Comparison of ENCODE assay signal across 11 cellular contexts in genomic region chr1:229092377-229093257, GRCh38.
DNase-seq lines count a peak whose midpoint lies in the region; ATAC-seq and TF ChIP-seq lines count a peak whose summit lies in the region.
"Had no signal": no experiment of that assay in that cellular context is flagged by ENCODE, and none has a peak within 500 bp of the region (broad histone marks: within the 10 kb centered on the region; RNA-seq: fewer than 3 reads in every experiment).

No MANE protein-coding gene starts in this region.

- ATAC-seq in body of pancreas (no peak), naive B cell (ENCODE audit: low read depth in 2 of 2) (peak in 1 of 2 donors; percentile 46), HG03097 (IDR thresholded peaks at IDR 0.05; ENCODE audit: low FRiP score, unreplicated experiment) (no peak)

- no peak for DNase-seq in breast epithelium (ENCODE audit: low spot score in 2 of 2)
- no peak for DNase-seq in MCF 10A (ENCODE audit: unreplicated experiment)
- DNase-seq in body of pancreas: no peak
- DNase-seq in naive B cell: no peak
- no peak for DNase-seq in NCI-H146 (lab: John Stamatoyannopoulos, UW)
- no peak for DNase-seq in AG08396 (ENCODE audit: low spot score)
- DNase-seq in KBM-7: no peak
- DNase-seq: activated CD4-positive, alpha-beta T cell treated with anti-CD3 and anti-CD28 coated beads for 1 hour; activated naive CD8-positive, alpha-beta T cell treated with anti-CD3 and anti-CD28 coated beads for 36 hours had no signal

- in situ Hi-C loops in KBM-7 (cut with MboI; ENCODE audit: low pct_unique_long_range_greater_than_20kb, low sequenced_read_pairs): no loop called here

- H3K9me3 Mint-ChIP-seq in MCF 10A (ENCODE audit: unreplicated experiment) (no peaks in the 10 kb centered on the region), naive B cell (peaks cover 0 to 3% (median 0%) of the 10 kb centered on the region in 7 donors)
- H3K9me3 Mint-ChIP-seq: activated naive CD8-positive, alpha-beta T cell treated with anti-CD3 and anti-CD28 coated beads for 36 hours had no signal

- H3K27me3 Mint-ChIP-seq in MCF 10A (ENCODE audit: insufficient read depth, unreplicated experiment): peaks cover 34% of the 10 kb centered on the region
- no peaks in the 10 kb centered on the region for H3K27me3 Mint-ChIP-seq in naive B cell
- H3K27me3 Mint-ChIP-seq: activated naive CD8-positive, alpha-beta T cell treated with anti-CD3 and anti-CD28 coated beads for 36 hours had no signal

- H3K4me1 Mint-ChIP-seq in MCF 10A (ENCODE audit: insufficient read depth, unreplicated experiment) (no peaks in the 10 kb centered on the region), naive B cell (peaks cover 9 to 17% (median 13%) of the 10 kb centered on the region in 3 donors)

- H3K4me3 Mint-ChIP-seq in MCF 10A (ENCODE audit: unreplicated experiment) (no peak overlapping the region), naive B cell (peak overlapping the region in 6 of 8 donors; percentile 12 to 74 (median 48))
- H3K4me3 Mint-ChIP-seq: activated naive CD8-positive, alpha-beta T cell treated with anti-CD3 and anti-CD28 coated beads for 36 hours had no signal

- H3K4me1 ChIP-seq in breast epithelium (peaks cover 8 to 26% of the 10 kb centered on the region in 2 donors), body of pancreas (peaks cover 40% of the 10 kb centered on the region)

- H3K27me3 ChIP-seq in breast epithelium: no peaks in the 10 kb centered on the region
- no peaks in the 10 kb centered on the region for H3K27me3 ChIP-seq in body of pancreas

- WGBS in body of pancreas, 2 donors: 73 to 78% methylated on average over 7 to 8 of the region's 8 CpGs

- POLR2A ChIA-PET in MCF 10A (lab: Yijun Ruan, JAX): interaction anchor here (0.5 to 2.2 kb wide), 6 partner anchors 10 to 141 kb away, joined by 3 to 7 read pairs (median 3); no protein-coding TSS in a partner anchor

- H3K27ac ChIP-seq in breast epithelium (peak overlapping the region; percentile 87 to 88), body of pancreas (peak overlapping the region; percentile 72 to 90 (median 82))
- H3K27ac ChIP-seq: KMS-11 had no signal

- no TSS peak for BruUV-seq in MCF 10A (replicated peaks; lab: Mats Ljungman, UMichigan)

- TF ChIP-seq POLR2A in breast epithelium (IDR thresholded peaks at IDR 0.05) (no peak), body of pancreas (IDR thresholded peaks at IDR 0.05) (no peak)

- H3K9me3 ChIP-seq in breast epithelium: no peaks in the 10 kb centered on the region
- no peaks in the 10 kb centered on the region for H3K9me3 ChIP-seq in body of pancreas

- no peak overlapping the region for H3K27ac Mint-ChIP-seq in MCF 10A (ENCODE audit: low read depth, unreplicated experiment)
- H3K27ac Mint-ChIP-seq in naive B cell: peak overlapping the region in 4 of 6 donors; percentile 57 to 91 (median 66)
- H3K27ac Mint-ChIP-seq: activated naive CD8-positive, alpha-beta T cell treated with anti-CD3 and anti-CD28 coated beads for 36 hours had no signal

- CTCF ChIA-PET in MCF 10A (lab: Yijun Ruan, JAX): interaction anchor here (0.6 to 1.4 kb wide), 9 partner anchors 10 to 1656 kb away, joined by 3 to 8 read pairs (median 4); no protein-coding TSS in a partner anchor

- intact Hi-C loops in breast epithelium (cut with DNase I; ENCODE audit: low total_unique reads) (no loop called here), MCF 10A (cut with micrococcal nuclease) (no loop called here), body of pancreas (cut with DNase I) (no loop called here)

- H3K36me3 Mint-ChIP-seq in MCF 10A (ENCODE audit: insufficient read depth, unreplicated experiment) (no peaks in the 10 kb centered on the region), naive B cell (no peaks in the 10 kb centered on the region)
- H3K36me3 Mint-ChIP-seq: activated naive CD8-positive, alpha-beta T cell treated with anti-CD3 and anti-CD28 coated beads for 36 hours had no signal

- TF ChIP-seq CTCF in breast epithelium (IDR thresholded peaks at IDR 0.05) (no peak), MCF 10A (IDR thresholded peaks at IDR 0.05; ENCODE audit: unreplicated experiment) (no peak), body of pancreas (IDR thresholded peaks at IDR 0.05) (no peak)

- no peaks in the 10 kb centered on the region for H3K36me3 ChIP-seq in breast epithelium
- H3K36me3 ChIP-seq in body of pancreas (replicated peaks in 1 of 2; ENCODE audit: insufficient read depth in 1 of 2, low read depth in 2 of 2): no peaks in the 10 kb centered on the region

- no peak overlapping the region for H3K4me3 ChIP-seq in breast epithelium
- H3K4me3 ChIP-seq in body of pancreas: no peak overlapping the region
